26 cellular contexts compared by ENCODE assay signal in genomic region chr22:36198936-36199616, GRCh38. TPM values are rescaled to one million over a fixed set of nuclear protein-coding genes. Genes with fewer than 3 reads are reported as not detected.
A peak's percentile ranks its signal among the peaks of the same experiment; 100 is the strongest.
DNase-seq lines count a peak whose midpoint lies in the region; ATAC-seq and TF ChIP-seq lines count a peak whose summit lies in the region.
"Had no signal": no experiment of that assay in that cellular context is flagged by ENCODE, and none has a peak within 500 bp of the region (broad histone marks: within the 10 kb centered on the region; RNA-seq: fewer than 3 reads in every experiment).

No MANE protein-coding gene starts in this region.

- 0 out of 2 replicates have a peak, but pooled peaks cover 4% of the 10 kb centered on the region for H3F3A ChIP-seq in Loucy (ENCODE audit: low read depth)

- H3K27ac ChIP-seq in endodermal cell (ENCODE audit: low read depth, low read length): no peak overlapping the region
- H3K27ac ChIP-seq in skeletal muscle tissue (ENCODE audit: low read depth, low read length): peak overlapping the region; percentile 31
- H3K27ac ChIP-seq: body of pancreas, right atrium auricular region, SJCRH30, upper lobe of right lung had no signal

- 78 to 89% methylated on average over 4 to 7 of the region's 7 CpGs for WGBS in endodermal cell (ENCODE audit: insufficient coverage in 1 of 2, insufficient read length in 1 of 2), 2 experiments

- H3K27me3 Mint-ChIP-seq in activated CD8-positive, alpha-beta T cell treated with anti-CD3 and anti-CD28 coated beads, Interleukin-2, amount 10 ng/mL, durations not matched to agents 7 days and 5 days (ENCODE audit: low read depth): no peaks in the 10 kb centered on the region
- H3K27me3 Mint-ChIP-seq in activated CD8-positive, alpha-beta T cell treated with anti-CD3 and anti-CD28 coated beads for 36 hours: no peaks in the 10 kb centered on the region
- H3K27me3 Mint-ChIP-seq in endodermal cell (ENCODE audit: insufficient read depth): peaks cover 2% of the 10 kb centered on the region

- no peak overlapping the region for H2AFZ ChIP-seq in Loucy (ENCODE audit: low read length)

- H4K20me1 ChIP-seq in Loucy (ENCODE audit: insufficient read depth, low read length, poor library complexity, severe bottlenecking): no peaks in the 10 kb centered on the region

- no peaks in the 10 kb centered on the region for H3K36me3 ChIP-seq in Loucy (ENCODE audit: insufficient read depth, low read length)
- no peaks in the 10 kb centered on the region for H3K36me3 ChIP-seq in endodermal cell (ENCODE audit: control insufficient read depth, insufficient read depth, low read length)
- H3K36me3 ChIP-seq in skeletal muscle tissue (ENCODE audit: control insufficient read depth in 3 of 3, insufficient read depth in 3 of 3, low read length in 3 of 3): no peaks in the 10 kb centered on the region
- H3K36me3 ChIP-seq: right atrium auricular region, SJCRH30, stomach, upper lobe of right lung had no signal

- H3K27ac Mint-ChIP-seq in activated CD8-positive, alpha-beta T cell treated with anti-CD3 and anti-CD28 coated beads, Interleukin-2, amount 10 ng/mL, durations not matched to agents 7 days and 5 days: peak overlapping the region; percentile 7
- no peak overlapping the region for H3K27ac Mint-ChIP-seq in activated CD8-positive, alpha-beta T cell treated with anti-CD3 and anti-CD28 coated beads for 36 hours
- no peak overlapping the region for H3K27ac Mint-ChIP-seq in endodermal cell

- no peak for TF ChIP-seq CTCF in activated CD8-positive, alpha-beta T cell treated with anti-CD3 and anti-CD28 coated beads for 36 hours (IDR thresholded peaks at IDR 0.05)
- 0 out of 2 replicates have a peak, but pooled peaks have one; percentile 13 for TF ChIP-seq CTCF in Loucy (conservative IDR thresholded peaks at IDR 0.05; ENCODE audit: low read length)
- TF ChIP-seq CTCF in endodermal cell (conservative IDR thresholded peaks at IDR 0.05): peak; percentile 11

- H3K4me1 ChIP-seq in Loucy (ENCODE audit: insufficient read depth, low read length, poor library complexity, severe bottlenecking): peaks cover 20% of the 10 kb centered on the region
- peaks cover 6% of the 10 kb centered on the region for H3K4me1 ChIP-seq in endodermal cell (ENCODE audit: control insufficient read depth, insufficient read depth, low read length)
- H3K4me1 ChIP-seq in skeletal muscle tissue (ENCODE audit: control insufficient read depth in 3 of 3, insufficient read depth in 3 of 3, low read length in 3 of 3): peaks cover 30 to 37% (median 33%) of the 10 kb centered on the region in 3 donors

- intact Hi-C loops in activated CD8-positive, alpha-beta T cell treated with anti-CD3 and anti-CD28 coated beads for 36 hours (cut with micrococcal nuclease): no loop called here

- H3K9ac ChIP-seq in Loucy (ENCODE audit: low read depth, low read length, poor library complexity, severe bottlenecking) (no peak overlapping the region), endodermal cell (ENCODE audit: extremely low read depth, low read length, poor library complexity, severe bottlenecking) (no peak overlapping the region), skeletal muscle tissue (ENCODE audit: low read depth in 1 of 3, low read length in 3 of 3) (no peak overlapping the region)

- no peak for ATAC-seq in activated CD8-positive, alpha-beta T cell treated with anti-CD3 and anti-CD28 coated beads, Interleukin-2, amount 10 ng/mL, durations not matched to agents 7 days and 5 days
- ATAC-seq in activated CD8-positive, alpha-beta T cell treated with anti-CD3 and anti-CD28 coated beads for 36 hours: no peak
- ATAC-seq in left lobe of liver (no peak), GM21447 (IDR thresholded peaks at IDR 0.05; ENCODE audit: unreplicated experiment) (no peak)
- ATAC-seq: body of pancreas, upper lobe of right lung had no signal

- no peaks in the 10 kb centered on the region for H3K9me3 ChIP-seq in Loucy (ENCODE audit: insufficient read depth, low read depth, low read length)
- no peaks in the 10 kb centered on the region for H3K9me3 ChIP-seq in endodermal cell (ENCODE audit: control insufficient read depth, low read length)
- H3K9me3 ChIP-seq in skeletal muscle tissue (ENCODE audit: control insufficient read depth in 3 of 3, low read length in 3 of 3): no peaks in the 10 kb centered on the region
- H3K9me3 ChIP-seq: body of pancreas, right atrium auricular region, SJCRH30, stomach, upper lobe of right lung had no signal

- H3K4me3 Mint-ChIP-seq in activated CD8-positive, alpha-beta T cell treated with anti-CD3 and anti-CD28 coated beads, Interleukin-2, amount 10 ng/mL, durations not matched to agents 7 days and 5 days: no peak overlapping the region
- H3K4me3 Mint-ChIP-seq in activated CD8-positive, alpha-beta T cell treated with anti-CD3 and anti-CD28 coated beads for 36 hours: no peak overlapping the region
- H3K4me3 Mint-ChIP-seq in endodermal cell: no peak overlapping the region
- H3K4me3 Mint-ChIP-seq: activated CD4-positive, alpha-beta T cell treated with anti-CD3 and anti-CD28 coated beads, Interleukin-2, amount 10 ng/mL, durations not matched to agents 24 days and 14 days had no signal

- POLR2A ChIA-PET in activated CD8-positive, alpha-beta T cell treated with anti-CD3 and anti-CD28 coated beads, Interleukin-2, amount 10 ng/mL, durations not matched to agents 7 days and 5 days (lab: Charles Lee): no interaction called here
- POLR2A ChIA-PET in activated CD8-positive, alpha-beta T cell treated with anti-CD3 and anti-CD28 coated beads for 36 hours (lab: Charles Lee): interaction anchor here (1.6 to 1.8 kb wide), 2 partner anchors 16 to 39 kb away, joined by 3 to 6 read pairs; no protein-coding TSS in a partner anchor

- H3K4me3 ChIP-seq in Loucy (ENCODE audit: low read length, poor library complexity, severe bottlenecking) (no peak overlapping the region), endodermal cell (ENCODE audit: low read length) (no peak overlapping the region), skeletal muscle tissue (ENCODE audit: low read length in 3 of 3) (no peak overlapping the region)
- H3K4me3 ChIP-seq: body of pancreas, right atrium auricular region, SJCRH30, stomach, upper lobe of right lung had no signal

- CTCF ChIA-PET in activated CD8-positive, alpha-beta T cell treated with anti-CD3 and anti-CD28 coated beads, Interleukin-2, amount 10 ng/mL, durations not matched to agents 7 days and 5 days (lab: Charles Lee): interaction anchor here (0.8 to 2.7 kb wide), 5 partner anchors 9 to 79 kb away, joined by 3 to 16 read pairs (median 5); partner anchors contain the start of gene APOL2
- CTCF ChIA-PET in activated CD8-positive, alpha-beta T cell treated with anti-CD3 and anti-CD28 coated beads for 36 hours (lab: Charles Lee): no interaction called here

- no peak overlapping the region for H3K4me2 ChIP-seq in Loucy (ENCODE audit: low read depth, low read length, poor library complexity, severe bottlenecking)

- no peaks in the 10 kb centered on the region for H3K9me2 ChIP-seq in Loucy (replicated peaks; ENCODE audit: low read depth, low read length)

- DNase-seq in activated CD8-positive, alpha-beta T cell treated with anti-CD3 and anti-CD28 coated beads, Interleukin-2, amount 10 ng/mL, durations not matched to agents 7 days and 5 days: no peak
- no peak for DNase-seq in activated CD8-positive, alpha-beta T cell treated with anti-CD3 and anti-CD28 coated beads for 36 hours
- peak; percentile 39 for DNase-seq in endodermal cell
- no peak for DNase-seq in left lobe of liver (ENCODE audit: low spot score)
- DNase-seq in ecto neural progenitor cell (ENCODE audit: low spot score): no peak
- DNase-seq: activated CD4-positive, alpha-beta T cell treated with anti-CD3 and anti-CD28 coated beads, Interleukin-2, amount 10 ng/mL, durations not matched to agents 24 days and 14 days; activated effector memory CD4-positive, alpha-beta T cell treated with anti-CD3 and anti-CD28 coated beads, Interleukin-2, amount 50 U/mL, for 16 hours; body of pancreas; Calu3; EL; glutamatergic neuron; HCEC 1CT; mammary epithelial cell; naive B cell; NCI-H1048; NCI-H1930; NCI-H82; SJCRH30; stomach; upper lobe of right lung had no signal

- H3K36me3 Mint-ChIP-seq in activated CD8-positive, alpha-beta T cell treated with anti-CD3 and anti-CD28 coated beads, Interleukin-2, amount 10 ng/mL, durations not matched to agents 7 days and 5 days (ENCODE audit: low read depth): no peaks in the 10 kb centered on the region
- no peaks in the 10 kb centered on the region for H3K36me3 Mint-ChIP-seq in activated CD8-positive, alpha-beta T cell treated with anti-CD3 and anti-CD28 coated beads for 36 hours (ENCODE audit: low read depth)
- no peaks in the 10 kb centered on the region for H3K36me3 Mint-ChIP-seq in endodermal cell (ENCODE audit: low read depth)

- H3K4me1 Mint-ChIP-seq in activated CD8-positive, alpha-beta T cell treated with anti-CD3 and anti-CD28 coated beads, Interleukin-2, amount 10 ng/mL, durations not matched to agents 7 days and 5 days (ENCODE audit: low read depth): peaks cover 74% of the 10 kb centered on the region
- peaks cover 30% of the 10 kb centered on the region for H3K4me1 Mint-ChIP-seq in activated CD8-positive, alpha-beta T cell treated with anti-CD3 and anti-CD28 coated beads for 36 hours (ENCODE audit: low read depth)
- H3K4me1 Mint-ChIP-seq in endodermal cell: peaks cover 22% of the 10 kb centered on the region

- no peaks in the 10 kb centered on the region for H3K9me3 Mint-ChIP-seq in activated CD8-positive, alpha-beta T cell treated with anti-CD3 and anti-CD28 coated beads, Interleukin-2, amount 10 ng/mL, durations not matched to agents 7 days and 5 days (ENCODE audit: insufficient read depth)
- no peaks in the 10 kb centered on the region for H3K9me3 Mint-ChIP-seq in activated CD8-positive, alpha-beta T cell treated with anti-CD3 and anti-CD28 coated beads for 36 hours
- H3K9me3 Mint-ChIP-seq in endodermal cell: no peaks in the 10 kb centered on the region
- H3K9me3 Mint-ChIP-seq: activated CD4-positive, alpha-beta T cell treated with anti-CD3 and anti-CD28 coated beads, Interleukin-2, amount 10 ng/mL, durations not matched to agents 24 days and 14 days; naive B cell had no signal

- no peaks in the 10 kb centered on the region for H3K27me3 ChIP-seq in Loucy (ENCODE audit: insufficient read depth, low read length, poor library complexity, severe bottlenecking)
- H3K27me3 ChIP-seq in endodermal cell (ENCODE audit: control insufficient read depth, insufficient read depth, low read length, poor library complexity, severe bottlenecking): no peaks in the 10 kb centered on the region
- no peaks in the 10 kb centered on the region for H3K27me3 ChIP-seq in skeletal muscle tissue (ENCODE audit: control insufficient read depth in 3 of 3, insufficient read depth in 3 of 3, low read length in 3 of 3)
- H3K27me3 ChIP-seq: body of pancreas, right atrium auricular region, SJCRH30, stomach, upper lobe of right lung had no signal

- H3K79me2 ChIP-seq in Loucy (ENCODE audit: insufficient read depth, low read length): no peaks in the 10 kb centered on the region

RNA-seq across cellular contexts. Expression of gene APOL4, which starts 2.5 kb away (rescaled TPM):
- total RNA-seq in activated CD8-positive, alpha-beta T cell treated with anti-CD3 and anti-CD28 coated beads, Interleukin-2, amount 10 ng/mL, durations not matched to agents 7 days and 5 days: 1 to 10 TPM; 6.9 to 8.5 TPM
- total RNA-seq in activated CD8-positive, alpha-beta T cell treated with anti-CD3 and anti-CD28 coated beads for 36 hours: under 1 TPM; 0.18 TPM
- total RNA-seq in endodermal cell (not detected), skeletal muscle tissue (21.4 TPM), left lobe of liver (0.60 TPM)
- 0.07 TPM for polyA plus RNA-seq in endodermal cell (2013, experiment 1 of 2)
- 0.17 TPM for polyA plus RNA-seq in endodermal cell (2013, experiment 2 of 2)
- total RNA-seq: activated CD4-positive, alpha-beta T cell treated with anti-CD3 and anti-CD28 coated beads, Interleukin-2, amount 10 ng/mL, durations not matched to agents 24 days and 14 days; kidney epithelial cell; osteocyte had no signal
- polyA plus RNA-seq: mammary epithelial cell had no signal

RNA-seq across cellular contexts. Expression of gene APOL3, which starts 38.5 kb away (rescaled TPM):
- 10 to 100 TPM; 77.1 to 80.2 TPM for total RNA-seq in activated CD8-positive, alpha-beta T cell treated with anti-CD3 and anti-CD28 coated beads, Interleukin-2, amount 10 ng/mL, durations not matched to agents 7 days and 5 days
- total RNA-seq in activated CD8-positive, alpha-beta T cell treated with anti-CD3 and anti-CD28 coated beads for 36 hours: 10 to 100 TPM; 44.5 to 46.7 TPM
- total RNA-seq in endodermal cell (1 to 10 TPM in 1 of 2 donors, under 1 TPM in 1; 0.46 to 1.1 TPM), skeletal muscle tissue (13.6 TPM), left lobe of liver (26.9 TPM)
- polyA plus RNA-seq in endodermal cell (2013, experiment 1 of 2): 0.36 TPM
- polyA plus RNA-seq in endodermal cell (2013, experiment 2 of 2): 0.46 TPM
- total RNA-seq: SJCRH30 had no signal

RNA-seq across cellular contexts. Expression of gene APOL2, which starts 40.3 kb away (rescaled TPM):
- total RNA-seq in activated CD8-positive, alpha-beta T cell treated with anti-CD3 and anti-CD28 coated beads, Interleukin-2, amount 10 ng/mL, durations not matched to agents 7 days and 5 days: 10 to 100 TPM; 62.4 TPM
- total RNA-seq in activated CD8-positive, alpha-beta T cell treated with anti-CD3 and anti-CD28 coated beads for 36 hours: 10 to 100 TPM; 45.4 to 49.7 TPM
- total RNA-seq in endodermal cell: 1 to 10 TPM; 2.1 to 7.9 TPM
- 7.4 TPM for polyA plus RNA-seq in endodermal cell (2013, experiment 1 of 2)
- 7.3 TPM for polyA plus RNA-seq in endodermal cell (2013, experiment 2 of 2)
- 21.4 TPM for total RNA-seq in skeletal muscle tissue
- 44.4 TPM for total RNA-seq in left lobe of liver

RNA-seq across cellular contexts. Expression of gene APOL1, which starts 53.9 kb away (rescaled TPM):
- total RNA-seq in activated CD8-positive, alpha-beta T cell treated with anti-CD3 and anti-CD28 coated beads, Interleukin-2, amount 10 ng/mL, durations not matched to agents 7 days and 5 days: 10 to 100 TPM; 37.4 to 38.2 TPM
- 10 to 100 TPM; 13.8 to 17.1 TPM for total RNA-seq in activated CD8-positive, alpha-beta T cell treated with anti-CD3 and anti-CD28 coated beads for 36 hours
- total RNA-seq in endodermal cell (under 1 TPM; 0.11 to 0.22 TPM), skeletal muscle tissue (4.7 TPM), left lobe of liver (99.8 TPM)
- not detected for polyA plus RNA-seq in endodermal cell (2013, experiment 1 of 2)
- not detected for polyA plus RNA-seq in endodermal cell (2013, experiment 2 of 2)
